19 cellular contexts compared by ENCODE assay signal in the genomic region with DNA sequence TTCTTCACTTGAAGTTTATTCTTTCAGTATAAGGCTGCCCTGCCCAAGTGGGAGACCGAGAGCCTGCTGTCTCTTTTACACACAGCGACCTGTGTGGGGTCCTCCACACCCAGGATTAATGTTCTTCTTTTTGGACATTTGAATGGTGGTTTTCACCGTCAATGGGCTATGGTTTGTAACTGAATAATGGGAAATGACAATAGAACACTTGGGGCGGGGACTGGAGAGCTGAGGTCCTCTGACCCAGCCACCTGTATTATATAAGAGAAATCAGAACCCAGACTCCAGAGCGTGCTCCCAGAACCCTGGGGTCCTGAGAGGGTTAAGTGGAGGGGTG.
A peak's percentile ranks its signal among the peaks of the same experiment; 100 is the strongest.
DNase-seq lines count a peak whose midpoint lies in the region; ATAC-seq, FAIRE-seq and TF ChIP-seq lines count a peak whose summit lies in the region.
"Had no signal": no experiment of that assay in that cellular context is flagged by ENCODE, and none has a peak within 500 bp of the region (broad histone marks: within the 10 kb centered on the region; RNA-seq: fewer than 3 reads in every experiment).

No MANE protein-coding gene starts in this region.

- POLR2A ChIA-PET in K562 (lab: Yijun Ruan, JAX) = interaction anchor here (0.6 to 1.5 kb wide), 3 partner anchors 11 to 29 kb away, joined by 3 read pairs; no protein-coding TSS in a partner anchor
- POLR2A ChIA-PET in CD4-positive, alpha-beta T cell (lab: Charles Lee) = no interaction called here

- no peak overlapping the region for H2AFZ ChIP-seq in K562 (ENCODE audit: low read depth, low read length)
- no peak overlapping the region for H2AFZ ChIP-seq in neural progenitor cell (replicated peaks)

- in situ Hi-C loops in HAP-1 (cut with MboI; ENCODE audit: low sequenced_read_pairs) (no loop called here), K562 (cut with MboI) (no loop called here)

- H3K9me3 ChIP-seq in HAP-1 = no peaks in the 10 kb centered on the region
- no peaks in the 10 kb centered on the region for H3K9me3 ChIP-seq in K562 (replicated peaks; ENCODE audit: control insufficient read depth, insufficient read depth, low read depth, low read length)
- no peaks in the 10 kb centered on the region for H3K9me3 ChIP-seq in neural progenitor cell (ENCODE audit: low read depth)
- no peaks in the 10 kb centered on the region for H3K9me3 ChIP-seq in CD4-positive, alpha-beta T cell (ENCODE audit: control insufficient read depth, low read length)

- H3K79me2 ChIP-seq in K562 (ENCODE audit: control insufficient read depth, insufficient read depth, low read length) (no peaks in the 10 kb centered on the region), neural progenitor cell (ENCODE audit: low read depth) (no peaks in the 10 kb centered on the region)

- H4K20me1 ChIP-seq in K562 (replicated peaks; ENCODE audit: control insufficient read depth, insufficient read depth, low read length) = no peaks in the 10 kb centered on the region
- no peaks in the 10 kb centered on the region for H4K20me1 ChIP-seq in neural progenitor cell (ENCODE audit: low read depth)

- H3K4me1 ChIP-seq in HAP-1 (peaks cover 26% of the 10 kb centered on the region), K562 (replicated peaks in 1 of 2; ENCODE audit: control insufficient read depth in 2 of 2, insufficient read depth in 2 of 2, low read length in 2 of 2) (peaks cover 3 to 4% of the 10 kb centered on the region in 2 experiments; a peak in 3 of 5 replicates), neural progenitor cell (peaks cover 23% of the 10 kb centered on the region)

- H3K9ac ChIP-seq in K562 (ENCODE audit: insufficient read depth in 1 of 2, low read depth in 2 of 2, low read length in 2 of 2) = no peak overlapping the region
- no peak overlapping the region for H3K9ac ChIP-seq in neural progenitor cell

- no peaks in the 10 kb centered on the region for H3K36me3 Mint-ChIP-seq in neural progenitor cell
- H3K36me3 Mint-ChIP-seq in CD4-positive, alpha-beta T cell (ENCODE audit: low read depth) = no peaks in the 10 kb centered on the region
- no peaks in the 10 kb centered on the region for H3K36me3 Mint-ChIP-seq in stimulated activated memory B cell treated with anti-CD40 and anti-IgM and Interleukin-4, amounts not matched to agents 10 μg/mL and 1 μg/mL and 100 μg/mL, for 72 hours
- H3K36me3 Mint-ChIP-seq: CD14-positive monocyte, T-cell had no signal

- CTCF ChIA-PET in K562 (lab: Yijun Ruan, JAX; ENCODE audit: low intra/inter-chr PET ratio) = no interaction called here
- CTCF ChIA-PET in CD4-positive, alpha-beta T cell (lab: Charles Lee) = no interaction called here

- peaks cover 5% of the 10 kb centered on the region for H3K27me3 Mint-ChIP-seq in neural progenitor cell (ENCODE audit: insufficient read depth, low read depth)
- H3K27me3 Mint-ChIP-seq in CD4-positive, alpha-beta T cell = no peaks in the 10 kb centered on the region
- peaks cover 8% of the 10 kb centered on the region for H3K27me3 Mint-ChIP-seq in stimulated activated memory B cell treated with anti-CD40 and anti-IgM and Interleukin-4, amounts not matched to agents 10 μg/mL and 1 μg/mL and 100 μg/mL, for 72 hours

- H3K27ac ChIP-seq in K562 (ENCODE audit: extremely low read depth, low read depth, low read length) (no peak overlapping the region), neural progenitor cell (no peak overlapping the region)
- no peak overlapping the region for H3K27ac ChIP-seq in CD4-positive, alpha-beta T cell (ENCODE audit: low read depth, low read length)
- H3K27ac ChIP-seq: SK-N-MC had no signal

- BruUV-seq in K562 (replicated peaks; lab: Mats Ljungman, UMichigan) = no TSS peak

- no peaks in the 10 kb centered on the region for H3K27me3 ChIP-seq in HAP-1 (ENCODE audit: low read depth)
- peaks cover 10 to 38% of the 10 kb centered on the region in 2 experiments; a peak in 4 of 5 replicates for H3K27me3 ChIP-seq in K562 (ENCODE audit: control insufficient read depth in 2 of 2, insufficient read depth in 2 of 2, low read length in 2 of 2)
- peaks cover 18% of the 10 kb centered on the region for H3K27me3 ChIP-seq in neural progenitor cell
- no peaks in the 10 kb centered on the region for H3K27me3 ChIP-seq in CD4-positive, alpha-beta T cell (ENCODE audit: control insufficient read depth, insufficient read depth, low read length)

- no peak overlapping the region for H3K4me2 ChIP-seq in K562 (ENCODE audit: insufficient read depth, low read length)
- peak overlapping the region; percentile 45 for H3K4me2 ChIP-seq in neural progenitor cell

- H3K9me3 Mint-ChIP-seq in neural progenitor cell = no peaks in the 10 kb centered on the region
- H3K9me3 Mint-ChIP-seq in CD4-positive, alpha-beta T cell = no peaks in the 10 kb centered on the region
- H3K9me3 Mint-ChIP-seq in stimulated activated memory B cell treated with anti-CD40 and anti-IgM and Interleukin-4, amounts not matched to agents 10 μg/mL and 1 μg/mL and 100 μg/mL, for 72 hours = no peaks in the 10 kb centered on the region
- H3K9me3 Mint-ChIP-seq: CD14-positive monocyte, T-cell had no signal

- H3K36me3 ChIP-seq in HAP-1 (replicated peaks) = no peaks in the 10 kb centered on the region
- H3K36me3 ChIP-seq in K562 (ENCODE audit: control insufficient read depth, insufficient read depth, low read length) = no peaks in the 10 kb centered on the region
- H3K36me3 ChIP-seq in neural progenitor cell = no peaks in the 10 kb centered on the region

- intact Hi-C loops in K562 (cut with micrococcal nuclease) = no loop called here
- intact Hi-C loops in CD4-positive, alpha-beta T cell (cut with DNase I, micrococcal nuclease) = no loop called here

- ATAC-seq in K562 (no peak), GM18502 (IDR thresholded peaks at IDR 0.05; ENCODE audit: poor library complexity, unreplicated experiment) (no peak), HG02840 (IDR thresholded peaks at IDR 0.05; ENCODE audit: low FRiP score, unreplicated experiment) (no peak)
- no peak for ATAC-seq in CD4-positive, alpha-beta T cell (ENCODE audit: poor library complexity)
- ATAC-seq in stimulated activated memory B cell treated with anti-CD40 and anti-IgM and Interleukin-4, amounts not matched to agents 10 μg/mL and 1 μg/mL and 100 μg/mL, for 72 hours = no peak
- ATAC-seq: Right ventricle myocardium inferior, T-cell had no signal

- TF ChIP-seq POLR2A in K562 (conservative IDR thresholded peaks at IDR 0.05) = no peak

- no peak overlapping the region for H3K4me3 Mint-ChIP-seq in neural progenitor cell
- no peak overlapping the region for H3K4me3 Mint-ChIP-seq in CD4-positive, alpha-beta T cell
- no peak overlapping the region for H3K4me3 Mint-ChIP-seq in stimulated activated memory B cell treated with anti-CD40 and anti-IgM and Interleukin-4, amounts not matched to agents 10 μg/mL and 1 μg/mL and 100 μg/mL, for 72 hours
- H3K4me3 Mint-ChIP-seq: CD14-positive monocyte, T-cell had no signal

- H3K9me1 ChIP-seq in K562 (ENCODE audit: control insufficient read depth, insufficient read depth, low read length) = no peaks in the 10 kb centered on the region

- H3K4me1 Mint-ChIP-seq in neural progenitor cell = peaks cover 17% of the 10 kb centered on the region
- no peaks in the 10 kb centered on the region for H3K4me1 Mint-ChIP-seq in CD4-positive, alpha-beta T cell (ENCODE audit: low read depth)
- H3K4me1 Mint-ChIP-seq in stimulated activated memory B cell treated with anti-CD40 and anti-IgM and Interleukin-4, amounts not matched to agents 10 μg/mL and 1 μg/mL and 100 μg/mL, for 72 hours = peaks cover 6% of the 10 kb centered on the region
- H3K4me1 Mint-ChIP-seq: T-cell had no signal

- FAIRE-seq in K562 (lab: Jason Lieb, UNC) = peak; percentile 32

- TF ChIP-seq EP300 in K562 (IDR thresholded peaks at IDR 0.05; ENCODE audit: low read length) = no peak

- peaks cover 14% of the 10 kb centered on the region for H3F3A ChIP-seq in neural progenitor cell (ENCODE audit: low read depth)

- H3K4me3 ChIP-seq in HAP-1 (no peak overlapping the region), K562 (no peak overlapping the region), neural progenitor cell (no peak overlapping the region)
- H3K4me3 ChIP-seq: SK-N-MC had no signal

- DNase-seq in HAP-1 (ENCODE audit: low spot score in 2 of 2) (peak; percentile 73 to 84), NCI-H69 (lab: John Stamatoyannopoulos, UW) (peak; percentile 61), K562 (ENCODE audit: extremely low read depth in 1 of 4, low spot score in 3 of 4) (no peak), neural progenitor cell (ENCODE audit: low spot score) (peak; percentile 17)
- DNase-seq in CD4-positive, alpha-beta T cell = no peak
- DNase-seq: AML-193, HCEC 1CT, Kasumi-1, MM.1S, NCI-H1092 treated with DMSO at 0.1 percent for 48 hours, NCI-H1694, NCI-H526 treated with DMSO at 0.1 percent for 48 hours, T-cell had no signal

- no peak for TF ChIP-seq RAD21 in K562 (CRISPR knock-in tag; conservative IDR thresholded peaks at IDR 0.05 in 1 of 2, IDR thresholded peaks at IDR 0.05 in 1 of 2)

- no peak for TF ChIP-seq CTCF in K562 (IDR thresholded peaks at IDR 0.05 in 2 of 3, conservative IDR thresholded peaks at IDR 0.05 in 1 of 3; ENCODE audit: insufficient read depth in 2 of 3, low read depth in 1 of 3, low read length in 3 of 3)
- no peak for TF ChIP-seq CTCF in neural progenitor cell (IDR thresholded peaks at IDR 0.05)
- TF ChIP-seq CTCF in CD4-positive, alpha-beta T cell (IDR thresholded peaks at IDR 0.05) = no peak

- WGBS in K562 (ENCODE audit: insufficient coverage, low coverage, missing lambda C conversion rate) = 7% methylated on average over 4 of the region's 5 CpGs

- H3K27ac Mint-ChIP-seq in neural progenitor cell = no peak overlapping the region
- no peak overlapping the region for H3K27ac Mint-ChIP-seq in CD4-positive, alpha-beta T cell
- no peak overlapping the region for H3K27ac Mint-ChIP-seq in stimulated activated memory B cell treated with anti-CD40 and anti-IgM and Interleukin-4, amounts not matched to agents 10 μg/mL and 1 μg/mL and 100 μg/mL, for 72 hours
- H3K27ac Mint-ChIP-seq: T-cell had no signal

TF ChIP-seq in K562, 482 proteins besides CTCF, POLR2A, EP300 and RAD21 (continues in another document):
- TF ChIP-seq ZKSCAN1 (IDR thresholded peaks at IDR 0.05; ENCODE audit: low read depth, low read length) (no peak), HDAC8 (tag; IDR thresholded peaks at IDR 0.05) (no peak), DNMT1 (IDR thresholded peaks at IDR 0.05) (no peak), ETV5 (CRISPR knock-in tag; IDR thresholded peaks at IDR 0.05; ENCODE audit: low read depth) (no peak), ZNF140 (CRISPR knock-in tag; IDR thresholded peaks at IDR 0.05) (no peak)
- TF ChIP-seq, protein P1, sequence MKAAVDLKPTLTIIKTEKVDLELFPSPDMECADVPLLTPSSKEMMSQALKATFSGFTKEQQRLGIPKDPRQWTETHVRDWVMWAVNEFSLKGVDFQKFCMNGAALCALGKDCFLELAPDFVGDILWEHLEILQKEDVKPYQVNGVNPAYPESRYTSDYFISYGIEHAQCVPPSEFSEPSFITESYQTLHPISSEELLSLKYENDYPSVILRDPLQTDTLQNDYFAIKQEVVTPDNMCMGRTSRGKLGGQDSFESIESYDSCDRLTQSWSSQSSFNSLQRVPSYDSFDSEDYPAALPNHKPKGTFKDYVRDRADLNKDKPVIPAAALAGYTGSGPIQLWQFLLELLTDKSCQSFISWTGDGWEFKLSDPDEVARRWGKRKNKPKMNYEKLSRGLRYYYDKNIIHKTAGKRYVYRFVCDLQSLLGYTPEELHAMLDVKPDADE (conservative IDR thresholded peaks at IDR 0.05; ENCODE audit: control insufficient read depth, low read depth, low read length) = no peak

Comparison
In these comparisons a context has a peak if more than half of its experiments do, and no peak if none do; other contexts are left out.
1. DNase-seq: peak in HAP-1 (2 of 2), NCI-H69 (single experiment) and neural progenitor cell (single experiment); none in K562 (0 of 4) and CD4-positive, alpha-beta T cell (0 of 10).